17 cellular contexts compared by ENCODE assay signal in genomic region chr19:58350001-58350801, GRCh38. TPM values are rescaled to one million over a fixed set of nuclear protein-coding genes. Genes with fewer than 3 reads are reported as not detected.
DNase-seq lines count a peak whose midpoint lies in the region; ATAC-seq and TF ChIP-seq lines count a peak whose summit lies in the region.
"Had no signal": no experiment of that assay in that cellular context is flagged by ENCODE, and none has a peak within 500 bp of the region (broad histone marks: within the 10 kb centered on the region; RNA-seq: fewer than 3 reads in every experiment).

No MANE protein-coding gene starts in this region.

- peaks cover 4% of the 10 kb centered on the region for H3K36me3 Mint-ChIP-seq in T-helper 17 cell (ENCODE audit: low read depth)
- peaks cover 9% of the 10 kb centered on the region for H3K36me3 Mint-ChIP-seq in activated naive CD4-positive, alpha-beta T cell treated with anti-CD3 and anti-CD28 coated beads, Interleukin-2, amount 10 ng/mL, durations not matched to agents 7 days and 5 days

- H3K4me2 ChIP-seq in mesenchymal stem cell (ENCODE audit: low read length, poor library complexity, severe bottlenecking): no peak overlapping the region
- H3K4me2 ChIP-seq: hepatocyte, PC-9 had no signal

- H3K4me1 Mint-ChIP-seq in T-helper 17 cell: peaks cover 15% of the 10 kb centered on the region
- H3K4me1 Mint-ChIP-seq in activated naive CD4-positive, alpha-beta T cell treated with anti-CD3 and anti-CD28 coated beads, Interleukin-2, amount 10 ng/mL, durations not matched to agents 7 days and 5 days: peaks cover 36% of the 10 kb centered on the region

- peaks cover 22% of the 10 kb centered on the region for H3K79me2 ChIP-seq in ACC112 (ENCODE audit: control insufficient read depth, insufficient read depth, low read length, unreplicated experiment)

- H3K9me3 Mint-ChIP-seq in activated naive CD4-positive, alpha-beta T cell treated with anti-CD3 and anti-CD28 coated beads, Interleukin-2, amount 10 ng/mL, durations not matched to agents 7 days and 5 days: peaks cover under 1% of the 10 kb centered on the region
- H3K9me3 Mint-ChIP-seq: type B pancreatic cell had no signal

- DNase-seq in T-helper 17 cell (no peak), epithelial cell of proximal tubule (ENCODE audit: low read depth) (no peak), mesenchymal stem cell (no peak), NCI-H187 (lab: John Stamatoyannopoulos, UW) (no peak)
- DNase-seq in activated naive CD4-positive, alpha-beta T cell treated with anti-CD3 and anti-CD28 coated beads, Interleukin-2, amount 10 ng/mL, durations not matched to agents 7 days and 5 days: no peak
- no peak for DNase-seq in stimulated activated CD4-positive, alpha-beta T cell treated with anti-CD3 and anti-CD28 coated beads, Interleukin-2, amount 100 ng/mL, for 48 hours
- DNase-seq: activated naive CD4-positive, alpha-beta T cell treated with anti-CD3 and anti-CD28 coated beads, Interleukin-2, amount 50 U/mL, for 16 hours; kidney glomerular epithelial cell; naive thymus-derived CD8-positive, alpha-beta T cell; NCI-H2029; NCI-H510A treated with DMSO at 0.1 percent for 48 hours; PC-9; stimulated activated CD4-positive, alpha-beta T cell treated with anti-CD3 and anti-CD28 coated beads, Interleukin-4, amount 100 ng/mL, for 1 hour had no signal

- no peak overlapping the region for H2BK5ac ChIP-seq in mesenchymal stem cell (ENCODE audit: low read depth, low read length, poor library complexity, severe bottlenecking)

- H3K9ac ChIP-seq in mesenchymal stem cell (ENCODE audit: low read length): peak overlapping the region; percentile 6

- H4K91ac ChIP-seq in mesenchymal stem cell (ENCODE audit: low read length): no peak overlapping the region

- no peak overlapping the region for H2AK5ac ChIP-seq in mesenchymal stem cell (ENCODE audit: low read length, severe bottlenecking)

- H3K18ac ChIP-seq in mesenchymal stem cell (ENCODE audit: low read depth in 1 of 2, low read length in 2 of 2): no peak overlapping the region

- no peak overlapping the region for H2BK12ac ChIP-seq in mesenchymal stem cell (ENCODE audit: low read length in 2 of 2)

- H3K27me3 ChIP-seq in ACC112 (ENCODE audit: insufficient read depth, low read length) (no peaks in the 10 kb centered on the region), mesenchymal stem cell (ENCODE audit: control insufficient read depth in 1 of 2, insufficient read depth in 1 of 2, low read length in 2 of 2) (peaks cover 0 to under 1% of the 10 kb centered on the region in 2 experiments)

- H3K4me3 ChIP-seq in ACC112 (ENCODE audit: low read depth, low read length): peak overlapping the region; percentile 54
- peak overlapping the region; percentile 6 for H3K4me3 ChIP-seq in epithelial cell of proximal tubule (ENCODE audit: low read depth, low read length)
- peak overlapping the region in 1 of 2 experiments; percentile 56 for H3K4me3 ChIP-seq in mesenchymal stem cell (ENCODE audit: insufficient read depth in 1 of 2, low read depth in 1 of 2, low read length in 2 of 2)
- H3K4me3 ChIP-seq: hepatocyte, PC-9 had no signal

- peak overlapping the region; percentile 53 for H3K4me3 Mint-ChIP-seq in T-helper 17 cell
- no peak overlapping the region for H3K4me3 Mint-ChIP-seq in activated naive CD4-positive, alpha-beta T cell treated with anti-CD3 and anti-CD28 coated beads, Interleukin-2, amount 10 ng/mL, durations not matched to agents 7 days and 5 days
- H3K4me3 Mint-ChIP-seq: type B pancreatic cell had no signal

- H3K27ac Mint-ChIP-seq in T-helper 17 cell: no peak overlapping the region
- no peak overlapping the region for H3K27ac Mint-ChIP-seq in activated naive CD4-positive, alpha-beta T cell treated with anti-CD3 and anti-CD28 coated beads, Interleukin-2, amount 10 ng/mL, durations not matched to agents 7 days and 5 days
- H3K27ac Mint-ChIP-seq: type B pancreatic cell had no signal

- ATAC-seq in T-helper 17 cell (no peak), HG03521 (IDR thresholded peaks at IDR 0.05; ENCODE audit: unreplicated experiment) (no peak)
- ATAC-seq: naive thymus-derived CD8-positive, alpha-beta T cell had no signal

- H3K23ac ChIP-seq in mesenchymal stem cell (ENCODE audit: low read length in 2 of 2): no peak overlapping the region

- H3K27ac ChIP-seq in ACC112 (ENCODE audit: low read depth, low read length): no peak overlapping the region
- H3K27ac ChIP-seq in mesenchymal stem cell (ENCODE audit: low read length, poor library complexity, severe bottlenecking): no peak overlapping the region
- H3K27ac ChIP-seq: hepatocyte, PC-9 had no signal

- no peak overlapping the region for H3K14ac ChIP-seq in mesenchymal stem cell (ENCODE audit: low read length in 2 of 2)

- no peak overlapping the region for H2BK120ac ChIP-seq in mesenchymal stem cell (ENCODE audit: low read depth, low read length)

- WGBS in mesenchymal stem cell: 97% methylated on average over 83 of the region's 83 CpGs

- no peak overlapping the region for H2BK15ac ChIP-seq in mesenchymal stem cell (ENCODE audit: low read depth, poor library complexity, severe bottlenecking)

- H3K4me1 ChIP-seq in ACC112 (ENCODE audit: control insufficient read depth, insufficient read depth, low read length, unreplicated experiment): no peaks in the 10 kb centered on the region
- H3K4me1 ChIP-seq in mesenchymal stem cell (ENCODE audit: control insufficient read depth, insufficient read depth, low read depth, low read length): peaks cover 8% of the 10 kb centered on the region

- no peaks in the 10 kb centered on the region for H3K27me3 Mint-ChIP-seq in T-helper 17 cell
- peaks cover 42% of the 10 kb centered on the region for H3K27me3 Mint-ChIP-seq in activated naive CD4-positive, alpha-beta T cell treated with anti-CD3 and anti-CD28 coated beads, Interleukin-2, amount 10 ng/mL, durations not matched to agents 7 days and 5 days
- H3K27me3 Mint-ChIP-seq: naive thymus-derived CD8-positive, alpha-beta T cell had no signal

- CTCF ChIA-PET in activated naive CD4-positive, alpha-beta T cell treated with anti-CD3 and anti-CD28 coated beads, Interleukin-2, amount 10 ng/mL, durations not matched to agents 7 days and 5 days (lab: Charles Lee): interaction anchor here (0.6 kb wide), 1 partner anchor 12 kb away, joined by 3 read pairs; the partner anchor contains the start of gene ZNF497

- peaks cover 33% of the 10 kb centered on the region for H3K79me1 ChIP-seq in mesenchymal stem cell (replicated peaks; ENCODE audit: low read length, poor library complexity, severe bottlenecking)

- H2AFZ ChIP-seq in ACC112 (ENCODE audit: low read length, unreplicated experiment) (no peak overlapping the region), mesenchymal stem cell (ENCODE audit: low read depth, low read length) (no peak overlapping the region)
- H2AFZ ChIP-seq: hepatocyte, PC-9 had no signal

- no peak overlapping the region for H4K8ac ChIP-seq in mesenchymal stem cell (ENCODE audit: low read length)

- no peak for TF ChIP-seq CTCF in epithelial cell of proximal tubule (conservative IDR thresholded peaks at IDR 0.05; ENCODE audit: low read depth, low read length)

- no peak overlapping the region for H3K4ac ChIP-seq in mesenchymal stem cell (ENCODE audit: low read depth in 1 of 2, low read length in 2 of 2)

- no peaks in the 10 kb centered on the region for H3K36me3 ChIP-seq in ACC112 (ENCODE audit: insufficient read depth, low read length)
- peaks cover 13 to 45% of the 10 kb centered on the region in 2 experiments for H3K36me3 ChIP-seq in mesenchymal stem cell (ENCODE audit: control insufficient read depth in 1 of 2, insufficient read depth in 2 of 2, low read depth in 1 of 2, low read length in 2 of 2)

- H3K9me3 ChIP-seq in T-helper 17 cell (ENCODE audit: control insufficient read depth, low read length, poor library complexity, severe bottlenecking) (no peaks in the 10 kb centered on the region), mesenchymal stem cell (ENCODE audit: control insufficient read depth, low read length) (no peaks in the 10 kb centered on the region)

RNA-seq across cellular contexts. Expression of gene A1BG, which starts 3.1 kb away (rescaled TPM):
- total RNA-seq in T-helper 17 cell (10 to 100 TPM; 16.0 to 21.7 TPM), epithelial cell of proximal tubule (2.7 and 20.1 TPM in 2 replicates)
- 85.1 TPM for polyA plus RNA-seq in mesenchymal stem cell (2013, experiment 1 of 2)
- 84.2 TPM for polyA plus RNA-seq in mesenchymal stem cell (2013, experiment 2 of 2)

RNA-seq across cellular contexts. Expression of gene ZNF497, which starts 12.3 kb away (rescaled TPM):
- total RNA-seq in T-helper 17 cell (1 to 10 TPM in 1 of 2 donors, under 1 TPM in 1; 0.55 to 1.6 TPM), epithelial cell of proximal tubule (0.06 and 0.14 TPM in 2 replicates)
- polyA plus RNA-seq in mesenchymal stem cell (2013, experiment 1 of 2): 0.17 TPM
- 0.18 TPM for polyA plus RNA-seq in mesenchymal stem cell (2013, experiment 2 of 2)

RNA-seq across cellular contexts. Expression of gene ZSCAN22, which starts 23.4 kb away (rescaled TPM):
- total RNA-seq in T-helper 17 cell (1 to 10 TPM; 1.5 to 1.7 TPM), epithelial cell of proximal tubule (1.3 and 1.9 TPM in 2 replicates)
- 1.4 TPM for polyA plus RNA-seq in mesenchymal stem cell (2013, experiment 1 of 2)
- 1.4 TPM for polyA plus RNA-seq in mesenchymal stem cell (2013, experiment 2 of 2)
- total RNA-seq: PC-9 had no signal

RNA-seq across cellular contexts. Expression of gene ZNF837, which starts 30.6 kb away (rescaled TPM):
- total RNA-seq in T-helper 17 cell: 1 to 10 TPM; 1.2 to 1.6 TPM
- total RNA-seq in epithelial cell of proximal tubule: 2.4 and 11.5 TPM in 2 replicates
- polyA plus RNA-seq in mesenchymal stem cell (2013, experiment 1 of 2): 1.1 TPM
- 1.5 TPM for polyA plus RNA-seq in mesenchymal stem cell (2013, experiment 2 of 2)

RNA-seq across cellular contexts. Expression of gene RPS5, which starts 36.9 kb away (rescaled TPM):
- total RNA-seq in T-helper 17 cell (1,000 to 10,000 TPM; 1,065 to 1,239 TPM), epithelial cell of proximal tubule (1,628 and 2,421 TPM in 2 replicates)
- polyA plus RNA-seq in mesenchymal stem cell (2013, experiment 1 of 2): 995 TPM
- 1,024 TPM for polyA plus RNA-seq in mesenchymal stem cell (2013, experiment 2 of 2)
